Comparison of ENCODE assay signal across 19 cellular contexts in the genomic region with DNA sequence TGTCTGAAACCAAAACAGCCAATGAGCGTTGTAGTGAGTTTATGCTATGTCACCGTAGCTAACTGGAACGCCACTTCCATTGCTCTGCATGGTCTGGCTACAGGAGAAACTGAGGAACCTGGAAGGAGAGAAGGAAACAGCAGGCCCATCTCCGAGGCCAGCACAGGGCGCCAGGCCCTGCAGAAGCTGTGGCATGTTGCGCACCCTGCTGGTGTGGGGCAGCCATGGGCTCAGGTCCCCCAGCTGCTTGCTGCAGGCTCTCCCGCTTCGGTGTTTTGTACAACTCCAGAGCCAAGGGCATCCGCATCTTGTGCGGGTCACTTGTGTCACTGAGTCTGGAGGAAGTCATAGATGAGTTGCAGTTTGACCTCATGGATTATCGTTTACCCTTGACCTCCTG.
DNase-seq lines count a peak whose midpoint lies in the region; ATAC-seq and TF ChIP-seq lines count a peak whose summit lies in the region.
"Had no signal": no experiment of that assay in that cellular context is flagged by ENCODE, and none has a peak within 500 bp of the region (broad histone marks: within the 10 kb centered on the region; RNA-seq: fewer than 3 reads in every experiment).

No MANE protein-coding gene starts in this region.

- no peak for ATAC-seq in HG02973 (IDR thresholded peaks at IDR 0.05; ENCODE audit: unreplicated experiment)
- ATAC-seq in GM19463 (IDR thresholded peaks at IDR 0.05; ENCODE audit: unreplicated experiment): no peak
- ATAC-seq: activated CD8-positive, alpha-beta memory T cell treated with anti-CD3 and anti-CD28 coated beads, Interleukin-2, amount 10 ng/mL, durations not matched to agents 7 days and 5 days; gastroesophageal sphincter; lower lobe of right lung; stimulated activated effector memory CD8-positive, alpha-beta T cell treated with anti-CD3 and anti-CD28 coated beads, Interleukin-12 subunit alpha, Interleukin-12 subunit beta, amount 100 ng/mL, for 72 hours had no signal

- H3F3A ChIP-seq in neural progenitor cell (ENCODE audit: low read depth): no peaks in the 10 kb centered on the region

- no peaks in the 10 kb centered on the region for H3K9me3 ChIP-seq in WERI-Rb-1 (ENCODE audit: severe bottlenecking)
- no peaks in the 10 kb centered on the region for H3K9me3 ChIP-seq in neural progenitor cell (ENCODE audit: low read depth)
- H3K9me3 ChIP-seq: ascending aorta, gastroesophageal sphincter, lower lobe of right lung, transverse colon had no signal

- TF ChIP-seq CTCF in HFF-Myc (IDR thresholded peaks at IDR 0.05; ENCODE audit: low read depth, low read length, missing control alignments) (peak; percentile 22), WERI-Rb-1 (IDR thresholded peaks at IDR 0.05; ENCODE audit: low read depth, low read length) (peak; percentile 81), neural progenitor cell (IDR thresholded peaks at IDR 0.05) (peak; percentile 23)

- DNase-seq in DMS53 (lab: John Stamatoyannopoulos, UW) (peak; percentile 17), DMS53 treated with DMSO at 0.1 percent for 48 hours (lab: John Stamatoyannopoulos, UW; ENCODE audit: unreplicated experiment) (no peak), HFF-Myc (ENCODE audit: extremely low read depth, low read depth) (no peak), WERI-Rb-1 (no peak), neural progenitor cell (ENCODE audit: low spot score) (peak; percentile 20), NCI-H1417 (lab: John Stamatoyannopoulos, UW) (no peak)
- DNase-seq: activated CD8-positive, alpha-beta memory T cell treated with anti-CD3 and anti-CD28 coated beads, Interleukin-2, amount 10 ng/mL, durations not matched to agents 7 days and 5 days; activated effector memory CD4-positive, alpha-beta T cell treated with Interleukin-2 at 50 U/mL for 16 hours; CD8-positive, alpha-beta memory T cell; lower lobe of right lung; MV-4-11; small intestine; transverse colon had no signal

- no peaks in the 10 kb centered on the region for H3K79me2 ChIP-seq in neural progenitor cell (ENCODE audit: low read depth)

- no peak overlapping the region for H3K4me3 ChIP-seq in HFF-Myc (replicated peaks; ENCODE audit: low read depth, low read length)
- H3K4me3 ChIP-seq in WERI-Rb-1 (ENCODE audit: low read depth, low read length): no peak overlapping the region
- H3K4me3 ChIP-seq in neural progenitor cell: no peak overlapping the region
- H3K4me3 ChIP-seq: ascending aorta, gastroesophageal sphincter, lower lobe of right lung, transverse colon had no signal

- peaks cover 2% of the 10 kb centered on the region for H3K9me3 Mint-ChIP-seq in neural progenitor cell
- H3K9me3 Mint-ChIP-seq: CD8-positive, alpha-beta memory T cell; stimulated activated effector memory CD8-positive, alpha-beta T cell treated with anti-CD3 and anti-CD28 coated beads, Interleukin-12 subunit alpha, Interleukin-12 subunit beta, amount 100 ng/mL, for 72 hours had no signal

- no peak overlapping the region for H3K27ac Mint-ChIP-seq in neural progenitor cell
- H3K27ac Mint-ChIP-seq: activated CD8-positive, alpha-beta memory T cell treated with anti-CD3 and anti-CD28 coated beads, Interleukin-2, amount 10 ng/mL, durations not matched to agents 7 days and 5 days; stimulated activated effector memory CD8-positive, alpha-beta T cell treated with anti-CD3 and anti-CD28 coated beads, Interleukin-12 subunit alpha, Interleukin-12 subunit beta, amount 100 ng/mL, for 72 hours had no signal

- H3K27ac ChIP-seq in WERI-Rb-1 (no peak overlapping the region), neural progenitor cell (no peak overlapping the region)
- H3K27ac ChIP-seq: ascending aorta, gastroesophageal sphincter, lower lobe of right lung, parathyroid adenoma, transverse colon had no signal

- no peak overlapping the region for H2AFZ ChIP-seq in neural progenitor cell (replicated peaks)
- H2AFZ ChIP-seq: parathyroid adenoma had no signal

- no peaks in the 10 kb centered on the region for H3K27me3 ChIP-seq in WERI-Rb-1 (ENCODE audit: insufficient read depth, low read depth, severe bottlenecking)
- H3K27me3 ChIP-seq in neural progenitor cell: no peaks in the 10 kb centered on the region
- H3K27me3 ChIP-seq: ascending aorta, gastroesophageal sphincter, transverse colon had no signal

- H3K9ac ChIP-seq in neural progenitor cell: no peak overlapping the region
- H3K9ac ChIP-seq: parathyroid adenoma had no signal

- H3K4me1 Mint-ChIP-seq in neural progenitor cell: peaks cover 6% of the 10 kb centered on the region

- H3K36me3 ChIP-seq in WERI-Rb-1: peaks cover 29% of the 10 kb centered on the region
- no peaks in the 10 kb centered on the region for H3K36me3 ChIP-seq in neural progenitor cell
- H3K36me3 ChIP-seq: transverse colon had no signal

- H3K4me2 ChIP-seq in neural progenitor cell: no peak overlapping the region

- H3K4me3 Mint-ChIP-seq in neural progenitor cell: no peak overlapping the region
- H3K4me3 Mint-ChIP-seq: activated CD8-positive, alpha-beta memory T cell treated with anti-CD3 and anti-CD28 coated beads, Interleukin-2, amount 10 ng/mL, durations not matched to agents 7 days and 5 days; stimulated activated effector memory CD8-positive, alpha-beta T cell treated with anti-CD3 and anti-CD28 coated beads, Interleukin-12 subunit alpha, Interleukin-12 subunit beta, amount 100 ng/mL, for 72 hours had no signal

- no peaks in the 10 kb centered on the region for H3K4me1 ChIP-seq in neural progenitor cell
- H3K4me1 ChIP-seq: lower lobe of right lung, transverse colon had no signal

- peaks cover 4% of the 10 kb centered on the region for H3K27me3 Mint-ChIP-seq in neural progenitor cell (ENCODE audit: insufficient read depth, low read depth)

- H4K20me1 ChIP-seq in neural progenitor cell (ENCODE audit: low read depth): no peaks in the 10 kb centered on the region

- H3K36me3 Mint-ChIP-seq in neural progenitor cell: peaks cover 17% of the 10 kb centered on the region

Comparison
In these comparisons a context has a peak if more than half of its experiments do, and no peak if none do; other contexts are left out.
1. DNase-seq: peak in DMS53 (single experiment) and neural progenitor cell (single experiment); none in DMS53 treated with DMSO at 0.1 percent for 48 hours (single experiment), HFF-Myc (single experiment), WERI-Rb-1 (single experiment) and NCI-H1417 (0 of 3).
2. CTCF ChIP-seq: peak in every context shown above with its lines; median percentile 81 in WERI-Rb-1; 23 in neural progenitor cell; 22 in HFF-Myc.